Comparison of ENCODE assay signal across 8 cellular contexts in genomic region chr10:3781458-3782098, GRCh38. TPM values are rescaled to one million over a fixed set of nuclear protein-coding genes. Genes with fewer than 3 reads are reported as not detected.
DNase-seq lines count a peak whose midpoint lies in the region; ATAC-seq and TF ChIP-seq lines count a peak whose summit lies in the region.

No MANE protein-coding gene starts in this region.

- POLR2A ChIA-PET in AG04449 (lab: Yijun Ruan, JAX), result interaction anchor here (0.5 to 2.4 kb wide), 7 partner anchors 43 to 982 kb away, joined by 3 to 18 read pairs (median 5); no protein-coding TSS in a partner anchor

- DNase-seq in AG04449 (ENCODE audit: low read depth, low spot score) (no peak), HFFc6 (peak; percentile 58), epithelial cell of proximal tubule (ENCODE audit: low read depth) (no peak), nephron progenitor cell (no peak), HUDEP-2 (lab: John Stamatoyannopoulos, UW; ENCODE audit: unreplicated experiment in 76 of 76) (no peak), NCI-H1436 (lab: John Stamatoyannopoulos, UW) (no peak)
- DNase-seq in activated CD4-positive, alpha-beta T cell treated with anti-CD3 and anti-CD28 coated beads, Interleukin-2, amount 50 U/mL, for 48 hours, result peak; percentile 58 to 66

- H3K4me3 Mint-ChIP-seq in HFFc6 (peak overlapping the region; percentile 96), nephron progenitor cell (peak overlapping the region; percentile 98)

- H3K27me3 Mint-ChIP-seq in HFFc6 (ENCODE audit: insufficient read depth) (peaks cover 82% of the 10 kb centered on the region), nephron progenitor cell (ENCODE audit: low read depth, poor library complexity) (no peaks in the 10 kb centered on the region)

- H3K4me3 ChIP-seq in AG04449 (ENCODE audit: low read depth, low read length) (peak overlapping the region; percentile 94), epithelial cell of proximal tubule (ENCODE audit: low read depth, low read length) (peak overlapping the region; percentile 84)

- H3K36me3 Mint-ChIP-seq in HFFc6 (ENCODE audit: low read depth) (peaks cover 73% of the 10 kb centered on the region), nephron progenitor cell (ENCODE audit: low read depth) (peaks cover 54% of the 10 kb centered on the region)

- H3K27ac Mint-ChIP-seq in HFFc6, result peak overlapping the region; percentile 99
- H3K27ac Mint-ChIP-seq in nephron progenitor cell, result no peak overlapping the region

- no peak for ATAC-seq in GM21528 (IDR thresholded peaks at IDR 0.05; ENCODE audit: low FRiP score, unreplicated experiment)

- H3K4me1 Mint-ChIP-seq in HFFc6 (ENCODE audit: low read depth) (peaks cover 69% of the 10 kb centered on the region), nephron progenitor cell (peaks cover 52% of the 10 kb centered on the region)

- H3K9me3 Mint-ChIP-seq in HFFc6, result peaks cover 26% of the 10 kb centered on the region
- H3K9me3 Mint-ChIP-seq in nephron progenitor cell, result no peaks in the 10 kb centered on the region

- TF ChIP-seq CTCF in AG04449 (IDR thresholded peaks at IDR 0.05; ENCODE audit: insufficient read depth, low read length, missing control alignments), result peak; percentile 84
- peak; percentile 79 for TF ChIP-seq CTCF in HFFc6 (IDR thresholded peaks at IDR 0.05)
- TF ChIP-seq CTCF in epithelial cell of proximal tubule (conservative IDR thresholded peaks at IDR 0.05; ENCODE audit: low read depth, low read length), result peak; percentile 50
- no peak for TF ChIP-seq CTCF in nephron progenitor cell (IDR thresholded peaks at IDR 0.05)

- CTCF ChIA-PET in AG04449 (lab: Yijun Ruan, JAX), result interaction anchor here (0.8 to 1.8 kb wide), 7 partner anchors 98 to 587 kb away, joined by 3 to 8 read pairs (median 4); no protein-coding TSS in a partner anchor

RNA-seq across cellular contexts. Expression of gene KLF6, which starts 3.4 kb away (rescaled TPM):
- total RNA-seq in HFFc6 (2021; fragmentation: NEBNext Ultra II Directional; extraction: Animal tissue kit (Norgen Biotek cat#: 25700)), result 100 to 1,000 TPM; 114 to 154 (median 142) TPM
- total RNA-seq in epithelial cell of proximal tubule, result 52.6 and 88.1 TPM in 2 replicates

Comparison
In these comparisons a context has a peak if more than half of its experiments do, and no peak if none do; other contexts are left out.
1. DNase-seq: peak in HFFc6 (single experiment) and activated CD4-positive, alpha-beta T cell treated with anti-CD3 and anti-CD28 coated beads, Interleukin-2, amount 50 U/mL, for 48 hours (2 of 2); none in AG04449 (single experiment), epithelial cell of proximal tubule (single experiment), nephron progenitor cell (single experiment), HUDEP-2 (0 of 76) and NCI-H1436 (single experiment).